In genomic region chr7:93147358-93147757, GRCh38 we compare ENCODE assay signal across 9 cellular contexts. TPM values are rescaled to one million over a fixed set of nuclear protein-coding genes. Genes with fewer than 3 reads are reported as not detected.
DNase-seq lines count a peak whose midpoint lies in the region; ATAC-seq and TF ChIP-seq lines count a peak whose summit lies in the region.
"Had no signal": no experiment of that assay in that cellular context is flagged by ENCODE, and none has a peak within 500 bp of the region (broad histone marks: within the 10 kb centered on the region; RNA-seq: fewer than 3 reads in every experiment).

No MANE protein-coding gene starts in this region.

- POLR2A ChIA-PET in activated CD4-positive, alpha-beta T cell treated with anti-CD3 and anti-CD28 coated beads for 36 hours (lab: Charles Lee): no interaction called here

- no peaks in the 10 kb centered on the region for H3K27me3 Mint-ChIP-seq in activated CD4-positive, alpha-beta T cell treated with anti-CD3 and anti-CD28 coated beads for 36 hours
- H3K27me3 Mint-ChIP-seq in endodermal cell (ENCODE audit: insufficient read depth): peaks cover 5% of the 10 kb centered on the region

- peak overlapping the region; percentile 88 for H3K27ac Mint-ChIP-seq in activated CD4-positive, alpha-beta T cell treated with anti-CD3 and anti-CD28 coated beads for 36 hours
- no peak overlapping the region for H3K27ac Mint-ChIP-seq in endodermal cell

- TF ChIP-seq POLR2A in uterus (IDR thresholded peaks at IDR 0.05): no peak

- peaks cover 26% of the 10 kb centered on the region for H3K4me1 Mint-ChIP-seq in activated CD4-positive, alpha-beta T cell treated with anti-CD3 and anti-CD28 coated beads for 36 hours
- peaks cover 16% of the 10 kb centered on the region for H3K4me1 Mint-ChIP-seq in endodermal cell

- DNase-seq in Daoy (ENCODE audit: low read depth) (peak; percentile 71), endodermal cell (peak; percentile 47), occipital lobe (lab: John Stamatoyannopoulos, UW) (peak; percentile 5), uterus (peak in 1 of 2 donors; percentile 16), NCI-H2029 treated with DMSO at 0.1 percent for 48 hours (lab: John Stamatoyannopoulos, UW) (no peak)
- DNase-seq in Jurkat, Clone E6-1 (ENCODE audit: low read depth, low spot score): peak; percentile 60
- DNase-seq in activated CD4-positive, alpha-beta T cell treated with anti-CD3 and anti-CD28 coated beads for 36 hours: peak; percentile 62

- H3K27me3 ChIP-seq in endodermal cell (ENCODE audit: control insufficient read depth, insufficient read depth, low read length, poor library complexity, severe bottlenecking): no peaks in the 10 kb centered on the region
- H3K27me3 ChIP-seq in uterus: no peaks in the 10 kb centered on the region

- intact Hi-C loops in activated CD4-positive, alpha-beta T cell treated with anti-CD3 and anti-CD28 coated beads for 36 hours (cut with DNase I, micrococcal nuclease): loop anchor here (1.0 kb wide), 2 partner anchors 29 to 30 kb away; partner anchors contain the start of gene SAMD9 (in 1 of the 2)
- intact Hi-C loops in uterus (cut with DNase I; ENCODE audit: low total_unique reads): no loop called here

- H3K27ac ChIP-seq in endodermal cell (ENCODE audit: low read depth, low read length) (no peak overlapping the region), uterus (peak overlapping the region; percentile 23 to 63)
- H3K27ac ChIP-seq: VCaP had no signal

- H3K36me3 Mint-ChIP-seq in activated CD4-positive, alpha-beta T cell treated with anti-CD3 and anti-CD28 coated beads for 36 hours (ENCODE audit: low read depth): peaks cover 25% of the 10 kb centered on the region
- no peaks in the 10 kb centered on the region for H3K36me3 Mint-ChIP-seq in endodermal cell (ENCODE audit: low read depth)

- H3K9me3 Mint-ChIP-seq in activated CD4-positive, alpha-beta T cell treated with anti-CD3 and anti-CD28 coated beads for 36 hours (ENCODE audit: low read depth): no peaks in the 10 kb centered on the region
- no peaks in the 10 kb centered on the region for H3K9me3 Mint-ChIP-seq in endodermal cell

- peak overlapping the region; percentile 49 for H3K4me3 ChIP-seq in Jurkat, Clone E6-1 (ENCODE audit: low read length)
- H3K4me3 ChIP-seq in endodermal cell (ENCODE audit: low read length) (no peak overlapping the region), uterus (peak overlapping the region; percentile 38 to 44)

- 83% methylated on average over 2 to 3 of the region's 3 CpGs for WGBS in endodermal cell (ENCODE audit: insufficient coverage in 1 of 2, insufficient read length in 1 of 2), 2 experiments

- H3K9me3 ChIP-seq in endodermal cell (ENCODE audit: control insufficient read depth, low read length) (no peaks in the 10 kb centered on the region), uterus (no peaks in the 10 kb centered on the region)

- peak; percentile 81 for ATAC-seq in GM21390 (IDR thresholded peaks at IDR 0.05; ENCODE audit: unreplicated experiment)
- ATAC-seq in activated CD4-positive, alpha-beta T cell treated with anti-CD3 and anti-CD28 coated beads for 36 hours: peak; percentile 86

- no peak overlapping the region for H3K9ac ChIP-seq in endodermal cell (ENCODE audit: extremely low read depth, low read length, poor library complexity, severe bottlenecking)

- H3K36me3 ChIP-seq in endodermal cell (ENCODE audit: control insufficient read depth, insufficient read depth, low read length) (no peaks in the 10 kb centered on the region), uterus (no peaks in the 10 kb centered on the region)

- TF ChIP-seq CTCF in endodermal cell (conservative IDR thresholded peaks at IDR 0.05) (no peak), uterus (IDR thresholded peaks at IDR 0.05) (no peak)

- no peaks in the 10 kb centered on the region for H3K4me1 ChIP-seq in endodermal cell (ENCODE audit: control insufficient read depth, insufficient read depth, low read length)
- no peaks in the 10 kb centered on the region for H3K4me1 ChIP-seq in uterus

- CTCF ChIA-PET in activated CD4-positive, alpha-beta T cell treated with anti-CD3 and anti-CD28 coated beads for 36 hours (lab: Charles Lee): interaction anchor here (1.2 kb wide), 1 partner anchor 85 kb away, joined by 3 read pairs; the partner anchor contains the start of gene VPS50

- peak overlapping the region; percentile 76 for H3K4me3 Mint-ChIP-seq in activated CD4-positive, alpha-beta T cell treated with anti-CD3 and anti-CD28 coated beads for 36 hours
- H3K4me3 Mint-ChIP-seq in endodermal cell: no peak overlapping the region

RNA-seq across cellular contexts. Expression of gene SAMD9L, which starts 0.8 kb away (rescaled TPM):
- total RNA-seq in Daoy (2014; rRNA removed; shearing (Covaris generic)): 12.5 and 13.5 TPM in 2 replicates
- 5.6 TPM for polyA plus RNA-seq in Jurkat, Clone E6-1 (2012; ENCODE audit: insufficient read depth, insufficient read length)
- 10 to 100 TPM; 19.6 to 27.8 TPM for total RNA-seq in activated CD4-positive, alpha-beta T cell treated with anti-CD3 and anti-CD28 coated beads for 36 hours
- total RNA-seq in endodermal cell (not detected), occipital lobe (3.7 TPM), uterus (10 to 100 TPM in 3 of 4 donors, 1 to 10 TPM in 1; 5.6 to 30.0 (median 16.0) TPM)
- polyA plus RNA-seq in endodermal cell (2013, experiment 1 of 2): not detected
- polyA plus RNA-seq in endodermal cell (2013, experiment 2 of 2): not detected

RNA-seq across cellular contexts. Expression of gene SAMD9, which starts 29.6 kb away (rescaled TPM):
- 13.5 and 16.9 TPM in 2 replicates for total RNA-seq in Daoy (2014; rRNA removed; shearing (Covaris generic))
- 8.8 TPM for polyA plus RNA-seq in Jurkat, Clone E6-1 (2012; ENCODE audit: insufficient read depth, insufficient read length)
- total RNA-seq in activated CD4-positive, alpha-beta T cell treated with anti-CD3 and anti-CD28 coated beads for 36 hours: 10 to 100 TPM; 10.2 to 10.7 TPM
- total RNA-seq in endodermal cell: not detected
- polyA plus RNA-seq in endodermal cell (2013, experiment 1 of 2): not detected
- polyA plus RNA-seq in endodermal cell (2013, experiment 2 of 2): not detected
- total RNA-seq in occipital lobe: 3.3 TPM
- 10 to 100 TPM; 11.6 to 26.5 (median 14.2) TPM for total RNA-seq in uterus
